Comparison of ENCODE assay signal across 13 cellular contexts in the genomic region with DNA sequence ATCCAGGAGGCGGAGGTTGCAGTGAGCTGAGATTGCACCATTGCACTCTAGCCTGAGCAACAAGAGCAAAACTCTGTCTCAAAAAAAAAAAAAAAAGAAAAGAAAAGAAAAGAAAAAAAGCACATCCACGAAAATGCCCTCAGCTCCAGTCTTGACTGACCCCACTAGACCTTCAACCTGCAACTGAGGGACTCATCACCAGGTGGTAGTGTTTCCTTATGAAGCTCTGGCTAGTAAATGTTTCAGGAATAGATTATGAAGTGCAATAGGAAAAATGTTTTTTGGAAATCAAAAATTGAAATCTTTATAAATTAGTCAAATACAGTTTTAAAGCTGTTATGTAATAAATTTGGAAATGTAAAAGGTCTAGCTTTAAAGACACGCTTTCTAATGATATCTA. TPM values are rescaled to one million over a fixed set of nuclear protein-coding genes. Genes with fewer than 3 reads are reported as not detected.
A peak's percentile ranks its signal among the peaks of the same experiment; 100 is the strongest.
DNase-seq lines count a peak whose midpoint lies in the region; ATAC-seq, FAIRE-seq and TF ChIP-seq lines count a peak whose summit lies in the region.
"Had no signal": no experiment of that assay in that cellular context is flagged by ENCODE, and none has a peak within 500 bp of the region (broad histone marks: within the 10 kb centered on the region; RNA-seq: fewer than 3 reads in every experiment).

No MANE protein-coding gene starts in this region.

- H2AFZ ChIP-seq in HepG2 (ENCODE audit: low read length): no peak overlapping the region

- POLR2A ChIA-PET in BJ (lab: Charles Lee): no interaction called here
- POLR2A ChIA-PET in HepG2 (lab: Yijun Ruan, JAX): no interaction called here

- TF ChIP-seq RAD21 in HepG2 (CRISPR knock-in tag; IDR thresholded peaks at IDR 0.05): peak; percentile 37; the same call in 1 of the 2 replicates

- H3K27me3 ChIP-seq in BJ (ENCODE audit: control insufficient read depth, insufficient read depth, low read length) (no peaks in the 10 kb centered on the region), HepG2 (ENCODE audit: control insufficient read depth in 1 of 2, insufficient read depth in 2 of 2, low read length in 2 of 2) (peaks cover 5 to 34% of the 10 kb centered on the region in 2 experiments; a peak in 4 of 5 replicates)

- DNase-seq in BJ (ENCODE audit: low read depth) (no peak), HFF-Myc (ENCODE audit: extremely low read depth, low read depth) (no peak), HepG2 (ENCODE audit: low spot score) (no peak), foreskin fibroblast (no peak), islet precursor cell (no peak)
- DNase-seq: activated CD8-positive, alpha-beta T cell treated with anti-CD3 and anti-CD28 coated beads, Interleukin-2, amount 10 ng/mL, durations not matched to agents 7 days and 5 days; activated naive CD8-positive, alpha-beta T cell treated with anti-CD3 and anti-CD28 coated beads, Interleukin-2, amount 50 U/mL, for 24 hours; NCI-H2107 had no signal

- H3K27ac ChIP-seq in VCaP (no peak overlapping the region), HepG2 (ENCODE audit: extremely low read length, insufficient read depth, low read length) (no peak overlapping the region)

- BruUV-seq in HepG2 (replicated peaks; lab: Mats Ljungman, UMichigan): no TSS peak

- no peak for TF ChIP-seq EP300 in HepG2 (IDR thresholded peaks at IDR 0.05; ENCODE audit: low read depth in 2 of 2, low read length in 2 of 2)
- TF ChIP-seq EP300 in HepG2 (CRISPR knock-in tag; IDR thresholded peaks at IDR 0.05; ENCODE audit: borderline replicate concordance): no peak

- intact Hi-C loops in HepG2 (cut with micrococcal nuclease; ENCODE audit: unreplicated experiment): loop anchor here (1.0 kb wide), 1 partner anchor 20 kb away; no protein-coding TSS in a partner anchor

- no peaks in the 10 kb centered on the region for H3K9me3 ChIP-seq in HepG2 (ENCODE audit: low read length)

- TF ChIP-seq POLR2A in HepG2 (IDR thresholded peaks at IDR 0.05; ENCODE audit: insufficient read depth in 1 of 2, low read depth in 2 of 2, low read length in 2 of 2): no peak

- 27% methylated on average over 3 of the region's 3 CpGs for WGBS in HepG2 (ENCODE audit: low lambda C conversion rate)

- FAIRE-seq in HepG2 (lab: Jason Lieb, UNC): no peak
- FAIRE-seq: endothelial cell of umbilical vein, islet of Langerhans had no signal

- H3K79me2 ChIP-seq in HepG2 (ENCODE audit: insufficient read depth, low read length): no peaks in the 10 kb centered on the region

- CTCF ChIA-PET in BJ (lab: Yijun Ruan, JAX) (interaction anchor here (0.7 to 2.1 kb wide), 8 partner anchors 17 to 265 kb away, joined by 3 to 5 read pairs (median 3); a partner anchor contains a TSS), HepG2 (lab: Yijun Ruan, JAX; ENCODE audit: low intra/inter-chr PET ratio, low total read pairs) (interaction anchor here (1.3 kb wide), 1 partner anchor 20 kb away, joined by 8 read pairs; no protein-coding TSS in a partner anchor)

- H3K36me3 ChIP-seq in BJ (ENCODE audit: control insufficient read depth, insufficient read depth, low read length): no peaks in the 10 kb centered on the region
- H3K36me3 ChIP-seq in HepG2 (replicated peaks in 1 of 2; ENCODE audit: control insufficient read depth in 1 of 2, insufficient read depth in 2 of 2, low read length in 2 of 2): no peaks in the 10 kb centered on the region

- ATAC-seq in HepG2 (peak; percentile 61), HG03442 (IDR thresholded peaks at IDR 0.05; ENCODE audit: unreplicated experiment) (no peak), HG03565 (IDR thresholded peaks at IDR 0.05; ENCODE audit: unreplicated experiment) (no peak)
- ATAC-seq: activated CD8-positive, alpha-beta T cell treated with anti-CD3 and anti-CD28 coated beads, Interleukin-2, amount 10 ng/mL, durations not matched to agents 7 days and 5 days; activated naive CD8-positive, alpha-beta T cell treated with anti-CD3 and anti-CD28 coated beads, Interleukin-2, amount 50 U/mL, for 24 hours had no signal

- H3K9ac ChIP-seq in HepG2 (ENCODE audit: insufficient read depth, low read depth, low read length): no peak overlapping the region

- in situ Hi-C loops in HepG2 (cut with HindIII; ENCODE audit: extremely low pct_ligation_motif_present, low pct_unique_long_range_greater_than_20kb): no loop called here

- H3K4me1 ChIP-seq in HepG2 (ENCODE audit: insufficient read depth, low read length): no peaks in the 10 kb centered on the region

- no peaks in the 10 kb centered on the region for H4K20me1 ChIP-seq in HepG2 (ENCODE audit: insufficient read depth, low read length)

- H3K4me2 ChIP-seq in HepG2 (ENCODE audit: low read depth, low read length): no peak overlapping the region

- TF ChIP-seq CTCF in BJ (IDR thresholded peaks at IDR 0.05; ENCODE audit: insufficient read depth, low read depth, low read length): 0 out of 2 replicates have a peak, but pooled peaks have one; percentile 20
- TF ChIP-seq CTCF in HFF-Myc (IDR thresholded peaks at IDR 0.05; ENCODE audit: low read depth, low read length, missing control alignments): peak; percentile 11
- TF ChIP-seq CTCF in VCaP (conservative IDR thresholded peaks at IDR 0.05): peak; percentile 66
- TF ChIP-seq CTCF in HepG2 (CRISPR knock-in tag; IDR thresholded peaks at IDR 0.05): peak; percentile 65
- no peak for TF ChIP-seq CTCF in foreskin fibroblast (IDR thresholded peaks at IDR 0.05; ENCODE audit: low read depth, low read length)

- H3K4me3 ChIP-seq in BJ (ENCODE audit: low read depth, low read length): no peak overlapping the region
- H3K4me3 ChIP-seq in HFF-Myc (replicated peaks; ENCODE audit: low read depth, low read length): no peak overlapping the region
- H3K4me3 ChIP-seq in HepG2 (replicated peaks in 1 of 3; ENCODE audit: insufficient read depth in 1 of 3, low read depth in 2 of 3, low read length in 3 of 3): no peak overlapping the region
- no peak overlapping the region for H3K4me3 ChIP-seq in foreskin fibroblast (ENCODE audit: low read depth in 1 of 2, low read length in 2 of 2)

TF ChIP-seq in HepG2, 621 proteins besides CTCF, POLR2A, EP300 and RAD21:
- peak; percentile 69 for TF ChIP-seq SMC3 (IDR thresholded peaks at IDR 0.05; ENCODE audit: low read length)
- no peak for TF ChIP-seq MBD4 (IDR thresholded peaks at IDR 0.05; ENCODE audit: borderline replicate concordance, low read length)
- peak; percentile 73 for TF ChIP-seq STAG1 (CRISPR knock-in tag; IDR thresholded peaks at IDR 0.05)

RNA-seq across cellular contexts. Expression of a gene that starts 22.4 kb away (rescaled TPM):
- polyA plus RNA-seq in BJ (2011; rRNA removed): 0.05 and 0.06 TPM in 2 replicates
- polyA minus RNA-seq in BJ (2011; rRNA and poly(A)+ RNA removed): 0.10 TPM in 1 of 2 replicates, not detected in the other
- 0.09 TPM in 1 of 2 replicates, not detected in the other for total RNA-seq in HepG2 (2016; rRNA removed; fragmentation: Illumina TruSeq; extraction: Trizol)
- not detected in 2 replicates for total RNA-seq in HepG2 (2016; cell fraction: cytosol; rRNA removed; fragmentation: Illumina TruSeq; extraction: Trizol; ENCODE audit: low read depth)
- 0.02 TPM in 1 of 2 replicates, not detected in the other for total RNA-seq in HepG2 (2016; cell fraction: insoluble cytoplasmic fraction; rRNA removed; fragmentation: Illumina TruSeq; extraction: Trizol)
- total RNA-seq in HepG2 (2016; cell fraction: membrane; rRNA removed; fragmentation: Illumina TruSeq; extraction: Trizol): 0.03 TPM in 1 of 2 replicates, not detected in the other
- total RNA-seq in HepG2 (2016; cell fraction: nucleus; rRNA removed; fragmentation: Illumina TruSeq; extraction: Trizol): not detected in 2 replicates
- polyA plus RNA-seq in HepG2 (2011; rRNA removed): 0.01 TPM in 1 of 2 replicates, not detected in the other
- polyA plus RNA-seq in HepG2 (2011; cell fraction: cytosol; rRNA removed): 0.03 TPM in 1 of 2 replicates, not detected in the other
- polyA plus RNA-seq in HepG2 (2011; cell fraction: nucleus; rRNA removed): 0.06 and 0.07 TPM in 2 replicates
- not detected in 2 replicates for polyA plus RNA-seq in HepG2 (2012)
- polyA plus RNA-seq in HepG2 (2016; cell fraction: cytosol; fragmentation: Illumina TruSeq; extraction: Trizol; ENCODE audit: low read depth): not detected in 2 replicates
- polyA plus RNA-seq in HepG2 (2016; cell fraction: insoluble cytoplasmic fraction; fragmentation: Illumina TruSeq; extraction: Trizol; ENCODE audit: low read depth): 0.09 TPM in 1 of 2 replicates, not detected in the other
- not detected in 2 replicates for polyA plus RNA-seq in HepG2 (2016; cell fraction: membrane; fragmentation: Illumina TruSeq; extraction: Trizol; ENCODE audit: low read depth)
- polyA plus RNA-seq in HepG2 (2016; cell fraction: nucleus; fragmentation: Illumina TruSeq; extraction: Trizol; ENCODE audit: insufficient read depth, low read depth): 0.18 TPM in 1 of 2 replicates, not detected in the other
- polyA minus RNA-seq in HepG2 (2011; rRNA and poly(A)+ RNA removed; ENCODE audit: low replicate concordance): 0.10 and 0.14 TPM in 2 replicates
- not detected in 2 replicates for polyA minus RNA-seq in HepG2 (2011; cell fraction: cytosol; rRNA and poly(A)+ RNA removed)
- polyA minus RNA-seq in HepG2 (2011; cell fraction: nucleus; rRNA and poly(A)+ RNA removed): 0.64 and 0.87 TPM in 2 replicates
